8 cellular contexts compared by ENCODE assay signal in the genomic region with DNA sequence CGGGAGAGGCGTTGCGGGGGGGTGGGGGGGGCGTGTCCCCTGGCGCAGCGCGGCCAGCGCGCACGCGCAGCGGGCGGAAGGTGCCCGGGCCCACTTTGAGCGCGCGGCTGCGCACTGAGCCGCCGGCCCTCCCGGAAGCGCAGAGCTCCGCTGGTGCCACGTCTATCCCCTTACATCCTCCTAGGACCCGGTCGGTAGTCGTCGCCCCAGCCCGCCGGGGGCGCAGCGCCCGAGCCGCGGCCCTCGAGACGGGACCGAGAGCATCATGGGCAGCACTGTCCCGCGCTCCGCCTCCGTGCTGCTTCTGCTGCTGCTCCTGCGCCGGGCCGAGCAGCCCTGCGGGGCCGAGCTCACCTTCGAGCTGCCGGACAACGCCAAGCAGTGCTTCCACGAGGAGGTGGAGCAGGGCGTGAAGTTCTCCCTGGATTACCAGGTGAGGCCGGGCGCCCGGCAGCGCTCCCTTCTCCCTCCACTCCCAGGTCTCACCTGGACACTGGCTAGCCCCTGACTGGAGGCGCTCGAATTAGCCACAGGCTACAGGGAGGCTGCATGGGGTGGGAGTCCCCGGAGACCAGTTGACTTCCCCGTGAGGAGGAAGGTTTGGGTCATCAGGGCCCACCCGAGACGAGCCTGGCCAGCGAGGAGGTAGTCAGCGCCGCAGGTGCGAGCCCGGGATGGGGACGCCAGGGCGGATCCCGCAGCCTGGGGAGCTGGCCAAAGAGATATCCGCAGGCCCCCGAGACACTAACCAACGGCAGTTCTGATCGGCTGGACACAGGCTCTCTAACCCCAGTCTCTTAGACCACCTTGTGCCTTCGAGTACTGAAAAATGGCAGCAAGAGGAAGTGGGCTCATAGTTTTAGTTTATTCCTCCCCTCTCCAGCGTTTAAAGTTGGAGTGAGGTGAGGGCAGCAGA. TPM values are rescaled to one million over a fixed set of nuclear protein-coding genes. Genes with fewer than 3 reads are reported as not detected.
DNase-seq lines count a peak whose midpoint lies in the region; ATAC-seq and TF ChIP-seq lines count a peak whose summit lies in the region.

A gene (plus strand): TSS at position 128 of the 916 bp plus-strand sequence. CDS start 138 bp downstream, at position 266.

- no peaks in the 10 kb centered on the region for H3K9me3 ChIP-seq in CD4-positive, CD25-positive, alpha-beta regulatory T cell (ENCODE audit: control insufficient read depth in 2 of 2, low read length in 2 of 2)
- H3K9me3 ChIP-seq in ectodermal cell (ENCODE audit: control insufficient read depth, low read length) (no peaks in the 10 kb centered on the region), lung (ENCODE audit: control insufficient read depth in 2 of 2, insufficient read depth in 1 of 2, low read length in 1 of 2) (no peaks in the 10 kb centered on the region)

- peaks cover 30% of the 10 kb centered on the region for H3K36me3 ChIP-seq in CD4-positive, CD25-positive, alpha-beta regulatory T cell (ENCODE audit: control insufficient read depth, insufficient read depth, low read length)
- H3K36me3 ChIP-seq in ectodermal cell (ENCODE audit: control insufficient read depth, insufficient read depth, low read length) = peaks cover 25% of the 10 kb centered on the region
- peaks cover 11 to 15% of the 10 kb centered on the region in 2 donors for H3K36me3 ChIP-seq in lung (ENCODE audit: control insufficient read depth in 2 of 2, insufficient read depth in 2 of 2, low read length in 2 of 2)

- H3K4me1 Mint-ChIP-seq in CD4-positive, CD25-positive, alpha-beta regulatory T cell = peaks cover 13 to 44% (median 33%) of the 10 kb centered on the region in 4 donors
- H3K4me1 Mint-ChIP-seq in activated CD4-positive, alpha-beta memory T cell treated with anti-CD3 and anti-CD28 coated beads for 36 hours (ENCODE audit: low read depth) = peaks cover 30% of the 10 kb centered on the region

- peak; percentile 65 to 91 (median 78) for DNase-seq in CD4-positive, CD25-positive, alpha-beta regulatory T cell
- DNase-seq in NCI-H69 (lab: John Stamatoyannopoulos, UW) (peak; percentile 88), lung (ENCODE audit: low spot score) (peak; percentile 73)
- peak; percentile 90 for DNase-seq in activated CD4-positive, alpha-beta memory T cell treated with anti-CD3 and anti-CD28 coated beads for 36 hours
- peak; percentile 60 to 83 (median 67) for DNase-seq in stimulated activated CD4-positive, alpha-beta T cell treated with anti-CD3 and anti-CD28 coated beads, TNF-alpha, amount 100 ng/mL, for 24 hours (ENCODE audit: low read depth in 3 of 3)

- CTCF ChIA-PET in activated CD4-positive, alpha-beta memory T cell treated with anti-CD3 and anti-CD28 coated beads for 36 hours (lab: Charles Lee) = interaction anchor here (0.7 to 1.3 kb wide), 8 partner anchors 14 to 861 kb away, joined by 3 to 4 read pairs (median 3); no protein-coding TSS in a partner anchor

- no peak for TF ChIP-seq CTCF in lung (IDR thresholded peaks at IDR 0.05; ENCODE audit: control extremely low read depth, extremely low read depth)

- peak within 1 kb of the TSS; percentile 52 to 86 (median 78) for H3K27ac Mint-ChIP-seq in CD4-positive, CD25-positive, alpha-beta regulatory T cell
- H3K27ac Mint-ChIP-seq in activated CD4-positive, alpha-beta memory T cell treated with anti-CD3 and anti-CD28 coated beads for 36 hours = no peak within 1 kb of the TSS

- peaks cover 35% of the 10 kb centered on the region for H3K36me3 Mint-ChIP-seq in CD4-positive, CD25-positive, alpha-beta regulatory T cell
- peaks cover 29% of the 10 kb centered on the region for H3K36me3 Mint-ChIP-seq in activated CD4-positive, alpha-beta memory T cell treated with anti-CD3 and anti-CD28 coated beads for 36 hours

- H3K9me3 Mint-ChIP-seq in CD4-positive, CD25-positive, alpha-beta regulatory T cell = no peaks in the 10 kb centered on the region
- no peaks in the 10 kb centered on the region for H3K9me3 Mint-ChIP-seq in activated CD4-positive, alpha-beta memory T cell treated with anti-CD3 and anti-CD28 coated beads for 36 hours

- 1% methylated on average over 72 of the region's 76 CpGs for WGBS in ectodermal cell, 2 experiments
- 0 to 1% methylated on average over 48 to 75 of the region's 76 CpGs for WGBS in lung, 2 donors

- no peak within 1 kb of the TSS for H3K27ac ChIP-seq in CD4-positive, CD25-positive, alpha-beta regulatory T cell (ENCODE audit: insufficient read depth, low read length, poor library complexity, severe bottlenecking)
- no peak within 1 kb of the TSS for H3K27ac ChIP-seq in ectodermal cell (ENCODE audit: insufficient read depth, low read depth, low read length, poor library complexity, severe bottlenecking)
- H3K27ac ChIP-seq in lung (ENCODE audit: low read depth in 1 of 2, low read length in 1 of 2) = peak within 1 kb of the TSS in 1 of 2 donors; percentile 65

- H3K27me3 Mint-ChIP-seq in CD4-positive, CD25-positive, alpha-beta regulatory T cell = peaks cover 8% of the 10 kb centered on the region
- peaks cover 15% of the 10 kb centered on the region for H3K27me3 Mint-ChIP-seq in activated CD4-positive, alpha-beta memory T cell treated with anti-CD3 and anti-CD28 coated beads for 36 hours

- peaks cover 7% of the 10 kb centered on the region for H3K27me3 ChIP-seq in CD4-positive, CD25-positive, alpha-beta regulatory T cell (ENCODE audit: control insufficient read depth, insufficient read depth, low read length)
- H3K27me3 ChIP-seq in ectodermal cell (ENCODE audit: control insufficient read depth, insufficient read depth, low read length, poor library complexity, severe bottlenecking) (peaks cover 36% of the 10 kb centered on the region), lung (ENCODE audit: control insufficient read depth, insufficient read depth) (no peaks in the 10 kb centered on the region)

- POLR2A ChIA-PET in activated CD4-positive, alpha-beta memory T cell treated with anti-CD3 and anti-CD28 coated beads for 36 hours (lab: Charles Lee) = interaction anchor here (1.2 kb wide), 1 partner anchor 1701 kb away, joined by 3 read pairs; no protein-coding TSS in a partner anchor

- intact Hi-C loops in activated CD4-positive, alpha-beta memory T cell treated with anti-CD3 and anti-CD28 coated beads for 36 hours (cut with micrococcal nuclease) = loop anchor here (5.0 kb wide), 1 partner anchor 439 kb away; a partner anchor contains a TSS

- peak; percentile 90 to 93 for ATAC-seq in CD4-positive, CD25-positive, alpha-beta regulatory T cell (ENCODE audit: low read depth in 2 of 2)
- peak; percentile 93 for ATAC-seq in GM19328 (IDR thresholded peaks at IDR 0.05; ENCODE audit: unreplicated experiment)
- peak; percentile 85 for ATAC-seq in HG03469 (IDR thresholded peaks at IDR 0.05; ENCODE audit: unreplicated experiment)
- peak; percentile 90 for ATAC-seq in lung (ENCODE audit: insufficient read depth, low FRiP score)

- peak within 1 kb of the TSS; percentile 88 to 93 (median 92) for H3K4me3 Mint-ChIP-seq in CD4-positive, CD25-positive, alpha-beta regulatory T cell
- peak within 1 kb of the TSS; percentile 87 for H3K4me3 Mint-ChIP-seq in activated CD4-positive, alpha-beta memory T cell treated with anti-CD3 and anti-CD28 coated beads for 36 hours

- H3K4me3 ChIP-seq in CD4-positive, CD25-positive, alpha-beta regulatory T cell (ENCODE audit: low read depth, low read length) = peak within 1 kb of the TSS; percentile 84
- H3K4me3 ChIP-seq in ectodermal cell (ENCODE audit: insufficient read depth, low read depth, low read length) (peak within 1 kb of the TSS; percentile 76), lung (peak within 1 kb of the TSS; percentile 78)

- peaks cover 26% of the 10 kb centered on the region for H3K4me1 ChIP-seq in CD4-positive, CD25-positive, alpha-beta regulatory T cell (ENCODE audit: control insufficient read depth, insufficient read depth, low read length, poor library complexity, severe bottlenecking)
- H3K4me1 ChIP-seq in ectodermal cell (ENCODE audit: control insufficient read depth, insufficient read depth, low read length) = peaks cover 9% of the 10 kb centered on the region
- peaks cover 3 to 6% of the 10 kb centered on the region in 2 donors for H3K4me1 ChIP-seq in lung (ENCODE audit: control insufficient read depth in 2 of 2, insufficient read depth in 2 of 2, low read length in 2 of 2)

RNA-seq across cellular contexts. Expression of the gene that starts here (rescaled TPM):
- total RNA-seq in CD4-positive, CD25-positive, alpha-beta regulatory T cell = 15.5 TPM
- polyA plus RNA-seq in CD4-positive, CD25-positive, alpha-beta regulatory T cell = 10 to 100 TPM; 58.1 to 69.4 (median 64.1) TPM
- 10 to 100 TPM; 37.8 to 40.1 TPM for total RNA-seq in activated CD4-positive, alpha-beta memory T cell treated with anti-CD3 and anti-CD28 coated beads for 36 hours
- 51.9 TPM for polyA plus RNA-seq in ectodermal cell (2013, experiment 1 of 4)
- polyA plus RNA-seq in ectodermal cell (2013, experiment 2 of 4) = 48.5 TPM
- polyA plus RNA-seq in ectodermal cell (2013, experiment 3 of 4) = 52.0 TPM
- 55.3 TPM for polyA plus RNA-seq in ectodermal cell (2013, experiment 4 of 4)
- 10 to 100 TPM; 45.2 to 64.2 TPM for total RNA-seq in lung
- 10 to 100 TPM; 73.7 to 88.2 TPM for polyA plus RNA-seq in lung
